In genomic region chr3:11238057-11238456, GRCh38 we compare ENCODE assay signal across 11 cellular contexts. TPM values are rescaled to one million over a fixed set of nuclear protein-coding genes. Genes with fewer than 3 reads are reported as not detected.
DNase-seq lines count a peak whose midpoint lies in the region; ATAC-seq and TF ChIP-seq lines count a peak whose summit lies in the region.
"Had no signal": no experiment of that assay in that cellular context is flagged by ENCODE, and none has a peak within 500 bp of the region (broad histone marks: within the 10 kb centered on the region; RNA-seq: fewer than 3 reads in every experiment).

No MANE protein-coding gene starts in this region.

- CTCF ChIA-PET in RWPE1 (lab: Yijun Ruan, JAX) = interaction anchor here (0.6 kb wide), 1 partner anchor 852 kb away, joined by 6 read pairs; no protein-coding TSS in a partner anchor

- intact Hi-C loops in right lobe of liver (cut with DNase I) (no loop called here), adrenal gland (cut with DNase I) (loop anchor here in 1 of 2 donors (5.0 kb wide), 1 partner anchor 94 kb away; no protein-coding TSS in a partner anchor)

- TF ChIP-seq CTCF in RWPE1 (conservative IDR thresholded peaks at IDR 0.05; ENCODE audit: low read depth) (no peak), cardiac fibroblast (IDR thresholded peaks at IDR 0.05; ENCODE audit: low read depth, low read length) (no peak), right lobe of liver (IDR thresholded peaks at IDR 0.05) (no peak), adrenal gland (IDR thresholded peaks at IDR 0.05) (no peak)

- H3K27me3 ChIP-seq in right lobe of liver (no peaks in the 10 kb centered on the region), adrenal gland (no peaks in the 10 kb centered on the region)
- H3K27me3 ChIP-seq: ascending aorta had no signal

- no peaks in the 10 kb centered on the region for H3K4me1 ChIP-seq in right lobe of liver
- no peaks in the 10 kb centered on the region for H3K4me1 ChIP-seq in adrenal gland (replicated peaks in 1 of 2)
- H3K4me1 ChIP-seq: ascending aorta, parathyroid adenoma had no signal

- no peaks in the 10 kb centered on the region for H3K36me3 ChIP-seq in right lobe of liver
- H3K36me3 ChIP-seq in adrenal gland (replicated peaks in 1 of 2) = no peaks in the 10 kb centered on the region

- no peaks in the 10 kb centered on the region for H3K9me3 ChIP-seq in right lobe of liver
- no peaks in the 10 kb centered on the region for H3K9me3 ChIP-seq in adrenal gland (replicated peaks in 1 of 3)
- H3K9me3 ChIP-seq: ascending aorta had no signal

- TF ChIP-seq POLR2A in right lobe of liver (IDR thresholded peaks at IDR 0.05) (no peak), adrenal gland (IDR thresholded peaks at IDR 0.05) (no peak)

- ATAC-seq in activated CD4-positive, CD25-positive, alpha-beta regulatory T cell treated with anti-CD3 and anti-CD28 coated beads, Interleukin-2, amount 50 U/mL, for 24 hours = peak; percentile 45 to 50
- ATAC-seq in right lobe of liver = no peak
- no peak for ATAC-seq in HG03521 (IDR thresholded peaks at IDR 0.05; ENCODE audit: unreplicated experiment)

- H3K4me3 ChIP-seq in cardiac fibroblast (replicated peaks in 1 of 2; ENCODE audit: low read depth in 2 of 2, low read length in 2 of 2) = no peak overlapping the region
- no peak overlapping the region for H3K4me3 ChIP-seq in right lobe of liver
- no peak overlapping the region for H3K4me3 ChIP-seq in adrenal gland
- H3K4me3 ChIP-seq: ascending aorta had no signal

- WGBS in right lobe of liver (ENCODE audit: insufficient coverage, low coverage, low lambda C conversion rate, missing lambda C conversion rate) = 70% methylated on average over 3 of the region's 3 CpGs
- WGBS in adrenal gland, 4 donors = 72 to 81% (median 75%) methylated on average over 3 of the region's 3 CpGs

- POLR2A ChIA-PET in RWPE1 (lab: Yijun Ruan, JAX; ENCODE audit: low non-redundant PET) = no interaction called here

- no peak for DNase-seq in activated CD4-positive, CD25-positive, alpha-beta regulatory T cell treated with anti-CD3 and anti-CD28 coated beads, Interleukin-2, amount 50 U/mL, for 72 hours
- DNase-seq in RWPE1 (ENCODE audit: low spot score) (peak; percentile 54), cardiac fibroblast (ENCODE audit: low read depth in 2 of 2) (peak; percentile 90 to 94), renal cortical epithelial cell (ENCODE audit: low read depth) (peak; percentile 80), right lobe of liver (no peak), adrenal gland (no peak)

- H3K27ac ChIP-seq in RWPE1 (peak overlapping the region; percentile 91), right lobe of liver (no peak overlapping the region), adrenal gland (no peak overlapping the region)
- H3K27ac ChIP-seq: 22Rv1, ascending aorta, parathyroid adenoma had no signal

RNA-seq across cellular contexts. Expression of gene ATG7, which starts 34.1 kb away (rescaled TPM):
- total RNA-seq in renal cortical epithelial cell = 98.7 and 109 TPM in 2 replicates
- total RNA-seq in right lobe of liver = 10 to 100 TPM; 13.6 to 21.1 (median 15.8) TPM
- 100 to 1,000 TPM in 1 of 8 donors, 10 to 100 TPM in 7; 29.5 to 118 (median 46.2) TPM for total RNA-seq in adrenal gland
- 10 to 100 TPM in 2 of 3 donors, 1 to 10 TPM in 1; 9.1 to 24.2 (median 11.2) TPM for polyA plus RNA-seq in adrenal gland

Comparison
In these comparisons a context has a peak if more than half of its experiments do, and no peak if none do; other contexts are left out.
1. ATAC-seq: peak in activated CD4-positive, CD25-positive, alpha-beta regulatory T cell treated with anti-CD3 and anti-CD28 coated beads, Interleukin-2, amount 50 U/mL, for 24 hours (2 of 2); none in right lobe of liver (0 of 4) and HG03521 (single experiment).
2. DNase-seq: peak in RWPE1 (single experiment), cardiac fibroblast (2 of 2) and renal cortical epithelial cell (single experiment); none in activated CD4-positive, CD25-positive, alpha-beta regulatory T cell treated with anti-CD3 and anti-CD28 coated beads, Interleukin-2, amount 50 U/mL, for 72 hours (single experiment), right lobe of liver (0 of 3) and adrenal gland (0 of 7).